Comparison of ENCODE assay signal across 23 cellular contexts in genomic region chr10:95742962-95743535, GRCh38. TPM values are rescaled to one million over a fixed set of nuclear protein-coding genes. Genes with fewer than 3 reads are reported as not detected.
DNase-seq lines count a peak whose midpoint lies in the region; ATAC-seq, FAIRE-seq and TF ChIP-seq lines count a peak whose summit lies in the region.
"Had no signal": no experiment of that assay in that cellular context is flagged by ENCODE, and none has a peak within 500 bp of the region (broad histone marks: within the 10 kb centered on the region; RNA-seq: fewer than 3 reads in every experiment).

No MANE protein-coding gene starts in this region.

- H3K36me3 ChIP-seq in astrocyte (ENCODE audit: insufficient read depth, low read length), result no peaks in the 10 kb centered on the region
- no peaks in the 10 kb centered on the region for H3K36me3 ChIP-seq in thyroid gland
- H3K36me3 ChIP-seq in mammary epithelial cell (ENCODE audit: insufficient read depth, low read length), result no peaks in the 10 kb centered on the region
- H3K36me3 ChIP-seq: Peyer's patch had no signal

- no peak for TF ChIP-seq POLR2A in thyroid gland (IDR thresholded peaks at IDR 0.05)

- in situ Hi-C loops in mammary epithelial cell (cut with MboI; ENCODE audit: low sequenced_read_pairs in 2 of 2), result no loop called here

- BruUV-seq in mammary epithelial cell (replicated peaks; lab: Mats Ljungman, UMichigan), result no TSS peak

- DNase-seq in GM18507 (ENCODE audit: extremely low spot score, insufficient read length, low read depth), result no peak
- DNase-seq in astrocyte (ENCODE audit: low read depth), result peak; percentile 41
- DNase-seq in memory B cell (ENCODE audit: low spot score in 2 of 2), result no peak
- no peak for DNase-seq in thyroid gland
- DNase-seq in putamen (ENCODE audit: low spot score), result no peak
- DNase-seq in GM19238 (ENCODE audit: insufficient read length, low spot score), result no peak
- no peak for DNase-seq in mammary epithelial cell
- DNase-seq: activated CD4-positive, alpha-beta T cell treated with anti-CD3 and anti-CD28 coated beads for 1 hour; activated naive CD8-positive, alpha-beta T cell treated with anti-CD3 and anti-CD28 coated beads, Interleukin-2, amount 50 U/mL, for 24 hours; dorsolateral prefrontal cortex; EL; NCI-H1694 treated with DMSO at 0.1 percent for 48 hours; NCI-H226; occipital lobe; Peyer's patch; stimulated activated CD4-positive, alpha-beta T cell treated with anti-CD3 and anti-CD28 coated beads, Interleukin-1b, Interleukin-23, amount 100 ng/mL, for 48 hours; stimulated activated naive CD8-positive, alpha-beta T cell treated with anti-CD3 and anti-CD28 coated beads, Interleukin-15, Interleukin-2, amounts not matched to agents 100 U/mL and 50 U/mL, for 24 hours had no signal

- H3K4me1 ChIP-seq in astrocyte (ENCODE audit: insufficient read depth, low read length) (peaks cover 16% of the 10 kb centered on the region), thyroid gland (peaks cover 22 to 24% of the 10 kb centered on the region in 2 donors), mammary epithelial cell (ENCODE audit: insufficient read depth, low read length) (no peaks in the 10 kb centered on the region)

- H3K4me1 Mint-ChIP-seq in astrocyte (ENCODE audit: low read depth, unreplicated experiment) (peaks cover 10% of the 10 kb centered on the region), memory B cell (peaks cover 36% of the 10 kb centered on the region)

- no peak overlapping the region for H3K9ac ChIP-seq in astrocyte (ENCODE audit: low read length)
- H3K9ac ChIP-seq in mammary epithelial cell (ENCODE audit: insufficient read depth, low read length), result no peak overlapping the region

- peak; percentile 63 for FAIRE-seq in GM18507 (lab: Jason Lieb, UNC)
- FAIRE-seq in astrocyte (lab: Jason Lieb, UNC), result no peak
- FAIRE-seq: bronchial epithelial cell, frontal cortex had no signal

- H3K79me2 ChIP-seq in astrocyte (ENCODE audit: insufficient read depth, low read length), result no peaks in the 10 kb centered on the region
- no peaks in the 10 kb centered on the region for H3K79me2 ChIP-seq in mammary epithelial cell (ENCODE audit: insufficient read depth, low read length)

- no peak for ATAC-seq in memory B cell (ENCODE audit: low read depth)
- ATAC-seq in GM19035 (IDR thresholded peaks at IDR 0.05; ENCODE audit: unreplicated experiment), result no peak
- ATAC-seq: activated naive CD8-positive, alpha-beta T cell treated with anti-CD3 and anti-CD28 coated beads, Interleukin-2, amount 50 U/mL, for 24 hours; HCT116; stimulated activated naive CD8-positive, alpha-beta T cell treated with anti-CD3 and anti-CD28 coated beads, Interleukin-15, Interleukin-2, amounts not matched to agents 100 U/mL and 50 U/mL, for 24 hours had no signal

- H3K27ac Mint-ChIP-seq in astrocyte (ENCODE audit: unreplicated experiment), result no peak overlapping the region
- H3K27ac Mint-ChIP-seq in memory B cell, result peak overlapping the region; percentile 96
- H3K27ac Mint-ChIP-seq: activated naive CD8-positive, alpha-beta T cell treated with anti-CD3 and anti-CD28 coated beads, Interleukin-2, amount 50 U/mL, for 24 hours had no signal

- intact Hi-C loops in thyroid gland (cut with DNase I), result no loop called here
- intact Hi-C loops in mammary epithelial cell (cut with micrococcal nuclease), result no loop called here

- dilution Hi-C loops in mammary epithelial cell (cut with HindIII; ENCODE audit: low sequenced_read_pairs), result no loop called here

- no peaks in the 10 kb centered on the region for H4K20me1 ChIP-seq in astrocyte (ENCODE audit: insufficient read depth, low read length)
- no peaks in the 10 kb centered on the region for H4K20me1 ChIP-seq in mammary epithelial cell (ENCODE audit: insufficient read depth, low read length)

- H3K4me2 ChIP-seq in astrocyte (ENCODE audit: low read length) (no peak overlapping the region), mammary epithelial cell (ENCODE audit: insufficient read depth, low read depth, low read length) (no peak overlapping the region)

- no peak overlapping the region for H3K4me3 Mint-ChIP-seq in astrocyte (ENCODE audit: unreplicated experiment)
- peak overlapping the region; percentile 73 for H3K4me3 Mint-ChIP-seq in memory B cell

- no peak overlapping the region for H2AFZ ChIP-seq in astrocyte (ENCODE audit: low read depth, low read length)
- no peak overlapping the region for H2AFZ ChIP-seq in mammary epithelial cell (ENCODE audit: low read depth, low read length)

- TF ChIP-seq CTCF in astrocyte (IDR thresholded peaks at IDR 0.05; ENCODE audit: insufficient read depth, low read depth, low read length) (no peak), thyroid gland (IDR thresholded peaks at IDR 0.05) (no peak), mammary epithelial cell (conservative IDR thresholded peaks at IDR 0.05 in 1 of 2, IDR thresholded peaks at IDR 0.05 in 1 of 2; ENCODE audit: extremely low read depth in 1 of 2, insufficient read depth in 1 of 2, low read depth in 1 of 2, low read length in 2 of 2) (no peak)

- WGBS in thyroid gland, 2 donors, result 78 to 80% methylated on average over 2 of the region's 2 CpGs
- WGBS in mammary epithelial cell (ENCODE audit: low coverage, missing lambda C conversion rate), result 45% methylated on average over 2 of the region's 2 CpGs

- CTCF ChIA-PET in mammary epithelial cell (lab: Charles Lee; ENCODE audit: low non-redundant PET), result no interaction called here

- H3K9me3 Mint-ChIP-seq in astrocyte (ENCODE audit: unreplicated experiment) (peaks cover 4% of the 10 kb centered on the region), memory B cell (peaks cover 6% of the 10 kb centered on the region)
- H3K9me3 Mint-ChIP-seq: activated naive CD8-positive, alpha-beta T cell treated with anti-CD3 and anti-CD28 coated beads, Interleukin-2, amount 50 U/mL, for 24 hours had no signal

- no peaks in the 10 kb centered on the region for H3K27me3 ChIP-seq in astrocyte (ENCODE audit: insufficient read depth, low read length)
- H3K27me3 ChIP-seq in thyroid gland, result no peaks in the 10 kb centered on the region
- H3K27me3 ChIP-seq in mammary epithelial cell (ENCODE audit: insufficient read depth, low read length), result no peaks in the 10 kb centered on the region
- H3K27me3 ChIP-seq: Peyer's patch had no signal

- H3K36me3 Mint-ChIP-seq in astrocyte (ENCODE audit: low read depth, unreplicated experiment), result no peaks in the 10 kb centered on the region
- peaks cover 10% of the 10 kb centered on the region for H3K36me3 Mint-ChIP-seq in memory B cell

- H3K9me3 ChIP-seq in astrocyte (ENCODE audit: insufficient read depth, low read depth, low read length), result no peaks in the 10 kb centered on the region
- H3K9me3 ChIP-seq in thyroid gland, result no peaks in the 10 kb centered on the region
- H3K9me3 ChIP-seq in mammary epithelial cell (replicated peaks; ENCODE audit: insufficient read depth, low read length), result no peaks in the 10 kb centered on the region
- H3K9me3 ChIP-seq: Peyer's patch had no signal

- H3K27me3 Mint-ChIP-seq in astrocyte (ENCODE audit: low read depth, unreplicated experiment) (no peaks in the 10 kb centered on the region), memory B cell (no peaks in the 10 kb centered on the region)

- H3K4me3 ChIP-seq in astrocyte (ENCODE audit: insufficient read depth, low read depth, low read length), result no peak overlapping the region
- H3K4me3 ChIP-seq in thyroid gland (replicated peaks in 1 of 3), result no peak overlapping the region
- H3K4me3 ChIP-seq in mammary epithelial cell (replicated peaks in 1 of 3; ENCODE audit: insufficient read depth in 1 of 3, low read depth in 2 of 3, low read length in 3 of 3), result no peak overlapping the region
- H3K4me3 ChIP-seq: dorsolateral prefrontal cortex, Peyer's patch had no signal

- H3K27ac ChIP-seq in astrocyte (ENCODE audit: low read depth, low read length) (peak overlapping the region; percentile 48), thyroid gland (peak overlapping the region; percentile 73 to 89 (median 82)), mammary epithelial cell (ENCODE audit: insufficient read depth, low read depth, low read length) (no peak overlapping the region)
- H3K27ac ChIP-seq: HL-60 had no signal

RNA-seq across cellular contexts. Expression of gene ENTPD1, which starts 12.9 kb away (rescaled TPM):
- 0.77 and 0.95 TPM in 2 replicates for total RNA-seq in astrocyte
- 10 to 100 TPM in 3 of 4 donors, 1 to 10 TPM in 1; 7.2 to 19.3 (median 13.4) TPM for total RNA-seq in thyroid gland
- under 1 TPM in 1 of 2 donors, not detected in 1; 0.17 TPM for total RNA-seq in mammary epithelial cell
- polyA plus RNA-seq in mammary epithelial cell, result not detected
- polyA minus RNA-seq in mammary epithelial cell, result not detected
- total RNA-seq: bronchial epithelial cell, epithelial cell of proximal tubule had no signal

RNA-seq across cellular contexts. Expression of gene TCTN3, which starts 49.3 kb away (rescaled TPM):
- total RNA-seq in astrocyte, result 43.3 and 44.3 TPM in 2 replicates
- total RNA-seq in thyroid gland, result 10 to 100 TPM; 37.5 to 62.1 (median 51.8) TPM
- total RNA-seq in mammary epithelial cell, result 10 to 100 TPM; 31.8 to 45.2 TPM
- polyA plus RNA-seq in mammary epithelial cell, result 38.4 TPM
- polyA minus RNA-seq in mammary epithelial cell, result 23.4 TPM
